Comparison of ENCODE assay signal across 3 cellular contexts in the genomic region with DNA sequence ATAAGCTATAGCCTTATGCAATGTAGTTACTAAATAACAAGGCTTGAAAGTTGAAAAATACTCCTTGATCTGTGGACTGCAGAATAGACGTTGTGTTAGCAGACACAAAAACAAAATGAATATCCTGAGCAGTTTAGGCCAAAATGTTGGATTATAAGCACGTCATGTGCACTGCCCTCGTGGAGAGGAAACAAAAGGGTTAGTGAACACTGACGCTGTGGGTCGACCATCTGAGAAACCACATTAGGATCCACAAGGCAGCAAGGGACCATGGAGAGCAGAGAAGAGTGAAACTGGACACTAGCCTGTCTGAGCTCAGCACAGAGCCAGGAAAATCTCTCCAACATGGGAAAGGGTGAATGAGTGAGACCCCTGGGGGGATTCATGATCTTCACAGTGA.
"Had no signal": no experiment of that assay in that cellular context is flagged by ENCODE, and none has a peak within 500 bp of the region (broad histone marks: within the 10 kb centered on the region; RNA-seq: fewer than 3 reads in every experiment).

No MANE protein-coding gene starts in this region.

- H3K4me3 ChIP-seq: GM12878 had no signal

- DNase-seq: GDM1, GF-D8 had no signal

- ATAC-seq: GM12878 had no signal
